In the genomic region with DNA sequence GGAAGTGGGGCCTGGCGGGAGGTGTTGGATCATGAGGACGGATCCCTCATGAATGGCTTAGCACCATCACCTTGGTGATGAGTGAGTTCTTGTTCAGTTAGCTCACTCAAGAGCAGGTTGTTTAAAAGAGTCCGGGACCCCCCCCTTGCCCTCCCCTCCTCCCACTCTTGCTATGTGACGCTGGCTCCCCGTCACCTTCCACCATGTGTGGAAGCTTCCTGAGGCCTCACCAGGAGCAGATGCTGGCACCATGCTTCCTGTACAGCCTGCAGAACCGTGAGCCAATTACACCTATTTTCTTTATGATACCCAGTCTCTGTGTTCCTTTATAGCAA, we compare ENCODE assay signal across 15 cellular contexts.
"Had no signal": no experiment of that assay in that cellular context is flagged by ENCODE, and none has a peak within 500 bp of the region (broad histone marks: within the 10 kb centered on the region; RNA-seq: fewer than 3 reads in every experiment).

No MANE protein-coding gene starts in this region.

- H3K4me3 Mint-ChIP-seq: activated naive CD4-positive, alpha-beta T cell treated with anti-CD3 and anti-CD28 coated beads, Interleukin-2, amount 10 ng/mL, durations not matched to agents 7 days and 5 days had no signal

- H3K4me3 ChIP-seq: left lung, mucosa of descending colon, tibial nerve had no signal

- H3K36me3 ChIP-seq: left lung, tibial nerve had no signal

- H3K9me3 ChIP-seq: left lung, mucosa of descending colon, tibial nerve had no signal

- H3K27ac Mint-ChIP-seq: activated naive CD4-positive, alpha-beta T cell treated with anti-CD3 and anti-CD28 coated beads, Interleukin-2, amount 10 ng/mL, durations not matched to agents 7 days and 5 days; naive B cell; progenitor cell of endocrine pancreas had no signal

- ATAC-seq: left lung, mucosa of descending colon, SK-N-SH treated with all-trans-retinoic acid at 6 μM for 48 hours had no signal

- H3K27ac ChIP-seq: left lung, tibial nerve had no signal

- H3K36me3 Mint-ChIP-seq: naive B cell had no signal

- H3K27me3 Mint-ChIP-seq: naive B cell had no signal

- FAIRE-seq: astrocyte, frontal cortex had no signal

- DNase-seq: activated CD4-positive, alpha-beta T cell treated with anti-CD3 and anti-CD28 coated beads, Interleukin-2, amount 50 U/mL, for 4 hours; activated naive CD4-positive, alpha-beta T cell treated with anti-CD3 and anti-CD28 coated beads, Interleukin-2, amount 10 ng/mL, durations not matched to agents 7 days and 5 days; naive B cell; occipital lobe; stimulated activated CD4-positive, alpha-beta T cell treated with anti-CD3 and anti-CD28 coated beads, Interleukin-12 subunit alpha, Interleukin-12 subunit beta, amount 100 ng/mL, for 4 hours; stimulated activated CD4-positive, alpha-beta T cell treated with anti-CD3 and anti-CD28 coated beads, Interleukin-1b, Interleukin-23, amount 100 ng/mL, for 48 hours; stimulated activated CD8-positive, alpha-beta memory T cell treated with anti-CD3 and anti-CD28 coated beads, Interleukin-4, amount 100 ng/mL, for 48 hours; stimulated activated naive CD4-positive, alpha-beta T cell had no signal

- H3K9me3 Mint-ChIP-seq: activated naive CD4-positive, alpha-beta T cell treated with anti-CD3 and anti-CD28 coated beads, Interleukin-2, amount 10 ng/mL, durations not matched to agents 7 days and 5 days; naive B cell had no signal

- H3K27me3 ChIP-seq: tibial nerve had no signal
